Comparison of ENCODE assay signal across 20 cellular contexts in genomic region chr2:32904711-32905110, GRCh38. TPM values are rescaled to one million over a fixed set of nuclear protein-coding genes. Genes with fewer than 3 reads are reported as not detected.
A peak's percentile ranks its signal among the peaks of the same experiment; 100 is the strongest.
DNase-seq lines count a peak whose midpoint lies in the region; ATAC-seq, FAIRE-seq and TF ChIP-seq lines count a peak whose summit lies in the region.
"Had no signal": no experiment of that assay in that cellular context is flagged by ENCODE, and none has a peak within 500 bp of the region (broad histone marks: within the 10 kb centered on the region; RNA-seq: fewer than 3 reads in every experiment).

No MANE protein-coding gene starts in this region.

- peak; percentile 18 for FAIRE-seq in bronchial epithelial cell (lab: Jason Lieb, UNC)
- FAIRE-seq: H54 had no signal

- no peaks in the 10 kb centered on the region for H3K27me3 ChIP-seq in bronchial epithelial cell (ENCODE audit: control insufficient read depth, insufficient read depth, low read length)
- no peaks in the 10 kb centered on the region for H3K27me3 ChIP-seq in neural progenitor cell
- no peaks in the 10 kb centered on the region for H3K27me3 ChIP-seq in Caco-2 (replicated peaks; ENCODE audit: control insufficient read depth, insufficient read depth, low read length)
- H3K27me3 ChIP-seq: Peyer's patch had no signal

- H3K27ac Mint-ChIP-seq in neural progenitor cell: no peak overlapping the region
- no peak overlapping the region for H3K27ac Mint-ChIP-seq in Caco-2 (ENCODE audit: unreplicated experiment)
- H3K27ac Mint-ChIP-seq: CD14-positive monocyte, HFFc6 had no signal

- H3K36me3 ChIP-seq in bronchial epithelial cell (ENCODE audit: control insufficient read depth, insufficient read depth, low read length) (no peaks in the 10 kb centered on the region), neural progenitor cell (no peaks in the 10 kb centered on the region), Caco-2 (ENCODE audit: control insufficient read depth, insufficient read depth, low read length) (no peaks in the 10 kb centered on the region)
- H3K36me3 ChIP-seq: Peyer's patch had no signal

- H3K79me2 ChIP-seq in neural progenitor cell (ENCODE audit: low read depth): no peaks in the 10 kb centered on the region

- CTCF ChIA-PET in Caco-2 (lab: Charles Lee): no interaction called here

- TF ChIP-seq CTCF in bronchial epithelial cell (IDR thresholded peaks at IDR 0.05; ENCODE audit: insufficient read depth, low read length, severe bottlenecking): no peak
- TF ChIP-seq CTCF in neural progenitor cell (IDR thresholded peaks at IDR 0.05): no peak
- TF ChIP-seq CTCF in Caco-2 (IDR thresholded peaks at IDR 0.05; ENCODE audit: insufficient read depth in 1 of 2, low read depth in 1 of 2, low read length in 1 of 2, severe bottlenecking in 1 of 2, unreplicated experiment in 1 of 2): no peak

- H3K9ac ChIP-seq in neural progenitor cell: no peak overlapping the region

- POLR2A ChIA-PET in Caco-2 (lab: Charles Lee): no interaction called here

- no peak overlapping the region for H3K27ac ChIP-seq in neural progenitor cell
- H3K27ac ChIP-seq: Peyer's patch, SK-N-MC had no signal

- no peaks in the 10 kb centered on the region for H3K36me3 Mint-ChIP-seq in neural progenitor cell
- H3K36me3 Mint-ChIP-seq in Caco-2 (ENCODE audit: insufficient read depth, unreplicated experiment): no peaks in the 10 kb centered on the region
- H3K36me3 Mint-ChIP-seq: CD14-positive monocyte had no signal

- H4K20me1 ChIP-seq in neural progenitor cell (ENCODE audit: low read depth): no peaks in the 10 kb centered on the region

- H3F3A ChIP-seq in neural progenitor cell (ENCODE audit: low read depth): peaks cover 12% of the 10 kb centered on the region

- peaks cover 22% of the 10 kb centered on the region for H3K4me1 ChIP-seq in neural progenitor cell
- no peaks in the 10 kb centered on the region for H3K4me1 ChIP-seq in Caco-2
- H3K4me1 ChIP-seq: Peyer's patch had no signal

- BruUV-seq in Caco-2 (replicated peaks; lab: Mats Ljungman, UMichigan): no TSS peak

- H3K9me3 Mint-ChIP-seq in neural progenitor cell: no peaks in the 10 kb centered on the region
- no peaks in the 10 kb centered on the region for H3K9me3 Mint-ChIP-seq in Caco-2 (ENCODE audit: unreplicated experiment)
- H3K9me3 Mint-ChIP-seq: HFFc6 had no signal

- peaks cover 19% of the 10 kb centered on the region for H3K4me1 Mint-ChIP-seq in neural progenitor cell
- no peaks in the 10 kb centered on the region for H3K4me1 Mint-ChIP-seq in Caco-2 (ENCODE audit: low read depth, unreplicated experiment)

- H3K4me3 Mint-ChIP-seq in neural progenitor cell (no peak overlapping the region), Caco-2 (ENCODE audit: unreplicated experiment) (no peak overlapping the region)
- H3K4me3 Mint-ChIP-seq: CD14-positive monocyte, HFFc6 had no signal

- H3K4me3 ChIP-seq in bronchial epithelial cell (ENCODE audit: low read depth, low read length) (no peak overlapping the region), neural progenitor cell (no peak overlapping the region), Caco-2 (ENCODE audit: low read depth, low read length) (no peak overlapping the region)
- H3K4me3 ChIP-seq: Peyer's patch, SK-N-MC had no signal

- DNase-seq in NCI-H82 (lab: John Stamatoyannopoulos, UW) (peak; percentile 46), bronchial epithelial cell (ENCODE audit: low read depth) (no peak), neural progenitor cell (ENCODE audit: low spot score) (peak; percentile 45), Caco-2 (no peak), NCI-H2081 (lab: John Stamatoyannopoulos, UW) (no peak)
- DNase-seq: COR-L47, DMS153, HFFc6, NCI-H187, NCI-H2171 treated with DMSO at 0.1 percent for 48 hours, NCI-H446 treated with DMSO at 0.1 percent for 48 hours, NCI-H748 treated with DMSO at 0.1 percent for 48 hours, Peyer's patch, Right ventricle myocardium superior had no signal

- intact Hi-C loops in Caco-2 (cut with micrococcal nuclease; ENCODE audit: unreplicated experiment): no loop called here

- H3K27me3 Mint-ChIP-seq in neural progenitor cell (ENCODE audit: insufficient read depth, low read depth) (peaks cover 8% of the 10 kb centered on the region), Caco-2 (ENCODE audit: insufficient read depth, unreplicated experiment) (peaks cover 3% of the 10 kb centered on the region)

- H2AFZ ChIP-seq in neural progenitor cell (replicated peaks): no peak overlapping the region

- H3K4me2 ChIP-seq in neural progenitor cell: no peak overlapping the region

- H3K9me3 ChIP-seq in neural progenitor cell (ENCODE audit: low read depth) (no peaks in the 10 kb centered on the region), Caco-2 (no peaks in the 10 kb centered on the region)
- H3K9me3 ChIP-seq: Peyer's patch had no signal

- ATAC-seq in GM19035 (IDR thresholded peaks at IDR 0.05; ENCODE audit: unreplicated experiment) (peak; percentile 14), HG03442 (IDR thresholded peaks at IDR 0.05; ENCODE audit: unreplicated experiment) (no peak), GM19467 (IDR thresholded peaks at IDR 0.05; ENCODE audit: unreplicated experiment) (no peak)

RNA-seq across cellular contexts. Expression of gene LTBP1, which starts 42.0 kb away (rescaled TPM):
- total RNA-seq in bronchial epithelial cell (6.6 and 10.6 TPM in 2 replicates), neural progenitor cell (ENCODE audit: low replicate concordance) (50.5 and 61.9 TPM in 2 replicates), Caco-2 (2022) (64.2 and 64.9 TPM in 2 replicates)

Comparison
In these comparisons a context has a peak if more than half of its experiments do, and no peak if none do; other contexts are left out.
1. DNase-seq: peak in NCI-H82 (single experiment) and neural progenitor cell (single experiment); none in bronchial epithelial cell (single experiment), Caco-2 (0 of 2) and NCI-H2081 (0 of 2).